9 cellular contexts compared by ENCODE assay signal in the genomic region with DNA sequence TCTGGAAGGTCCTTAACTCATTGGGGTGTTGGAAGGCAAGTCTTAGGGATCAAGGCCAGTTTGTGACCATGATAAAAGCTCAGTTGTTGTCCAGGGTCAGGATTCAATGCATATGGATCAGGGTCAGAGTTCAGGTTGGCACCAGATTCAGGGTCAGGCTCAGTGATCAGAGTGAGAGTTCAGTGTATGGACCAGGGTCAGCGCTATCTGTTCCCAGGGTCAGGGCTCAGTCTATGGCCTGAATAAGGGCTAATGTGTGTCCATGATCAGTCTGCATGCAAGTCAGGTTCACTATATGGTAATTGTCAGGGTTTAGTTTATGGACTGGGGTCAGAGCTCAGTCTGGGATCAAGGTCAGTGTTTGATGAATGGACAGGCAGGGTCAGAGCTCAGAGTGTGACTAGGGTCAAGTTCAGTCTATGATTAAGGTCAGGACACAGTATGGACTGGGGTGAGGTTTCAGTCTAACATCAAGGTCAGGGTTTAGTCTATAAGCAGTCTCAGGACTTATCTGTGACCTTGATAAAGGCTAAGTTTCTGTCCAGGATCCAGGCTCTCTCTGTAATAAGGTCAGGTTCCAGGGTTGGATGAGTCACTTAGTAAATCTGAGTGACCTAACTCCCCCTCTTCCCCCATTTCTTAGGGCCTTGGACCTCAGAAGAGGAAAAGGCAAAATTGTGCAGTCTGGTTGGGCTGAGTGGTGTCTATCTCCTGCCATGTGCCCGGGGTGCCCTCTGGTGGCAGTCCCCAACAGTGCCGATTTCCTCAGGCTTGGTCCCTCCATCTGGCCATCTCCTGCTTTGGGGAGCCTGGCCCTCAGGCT. TPM values are rescaled to one million over a fixed set of nuclear protein-coding genes. Genes with fewer than 3 reads are reported as not detected.
A peak's percentile ranks its signal among the peaks of the same experiment; 100 is the strongest.
DNase-seq lines count a peak whose midpoint lies in the region; ATAC-seq and TF ChIP-seq lines count a peak whose summit lies in the region.
"Had no signal": no experiment of that assay in that cellular context is flagged by ENCODE, and none has a peak within 500 bp of the region (broad histone marks: within the 10 kb centered on the region; RNA-seq: fewer than 3 reads in every experiment).

No MANE protein-coding gene starts in this region.

- H3K27me3 Mint-ChIP-seq in activated CD4-positive, alpha-beta T cell treated with anti-CD3 and anti-CD28 coated beads, Interleukin-2, amount 10 ng/mL, durations not matched to agents 7 days and 5 days: peaks cover 26% of the 10 kb centered on the region

- H3K27me3 ChIP-seq in lower lobe of right lung (ENCODE audit: low read depth): peaks cover 64% of the 10 kb centered on the region

- no peaks in the 10 kb centered on the region for H3K36me3 ChIP-seq in lower lobe of right lung

- no peak overlapping the region for H3K27ac ChIP-seq in lower lobe of right lung

- H3K4me3 Mint-ChIP-seq in activated CD4-positive, alpha-beta T cell treated with anti-CD3 and anti-CD28 coated beads, Interleukin-2, amount 10 ng/mL, durations not matched to agents 7 days and 5 days: no peak overlapping the region
- H3K4me3 Mint-ChIP-seq: dendritic cell treated with granulocyte-macrophage colony-stimulating factor and Interleukin-4, amounts not matched to agents 40 ng/mL and 50 ng/mL, for 4 days had no signal

- peaks cover 19% of the 10 kb centered on the region for H3K4me1 Mint-ChIP-seq in activated CD4-positive, alpha-beta T cell treated with anti-CD3 and anti-CD28 coated beads, Interleukin-2, amount 10 ng/mL, durations not matched to agents 7 days and 5 days

- DNase-seq in DMS79 treated with DMSO at 0.1 percent for 48 hours (lab: John Stamatoyannopoulos, UW) (peak; percentile 85), NCI-H460 (ENCODE audit: extremely low read depth, low read depth) (peak; percentile 61), dedifferentiated amniotic fluid mesenchymal stem cell (ENCODE audit: extremely low spot score) (peak; percentile 84), lower lobe of right lung (peak; percentile 84)
- peak; percentile 79 for DNase-seq in activated CD4-positive, alpha-beta T cell treated with anti-CD3 and anti-CD28 coated beads, Interleukin-2, amount 10 ng/mL, durations not matched to agents 7 days and 5 days
- DNase-seq in stimulated activated CD8-positive, alpha-beta memory T cell treated with anti-CD3 and anti-CD28 coated beads, Interleukin-15, amount 100 ng/mL, for 1 hour (ENCODE audit: low read depth): peak; percentile 42

- H3K4me1 ChIP-seq in lower lobe of right lung: peaks cover 6% of the 10 kb centered on the region

- H3K9me3 ChIP-seq in lower lobe of right lung: no peaks in the 10 kb centered on the region

- TF ChIP-seq CTCF in lower lobe of right lung (IDR thresholded peaks at IDR 0.05): peak; percentile 91

- no peak overlapping the region for H3K27ac Mint-ChIP-seq in activated CD4-positive, alpha-beta T cell treated with anti-CD3 and anti-CD28 coated beads, Interleukin-2, amount 10 ng/mL, durations not matched to agents 7 days and 5 days
- H3K27ac Mint-ChIP-seq: dendritic cell treated with granulocyte-macrophage colony-stimulating factor and Interleukin-4, amounts not matched to agents 40 ng/mL and 50 ng/mL, for 4 days had no signal

- H3K9me3 Mint-ChIP-seq in activated CD4-positive, alpha-beta T cell treated with anti-CD3 and anti-CD28 coated beads, Interleukin-2, amount 10 ng/mL, durations not matched to agents 7 days and 5 days: no peaks in the 10 kb centered on the region
- H3K9me3 Mint-ChIP-seq: dendritic cell treated with granulocyte-macrophage colony-stimulating factor and Interleukin-4, amounts not matched to agents 40 ng/mL and 50 ng/mL, for 4 days had no signal

- intact Hi-C loops in lower lobe of right lung (cut with DNase I): no loop called here

- peak; percentile 49 for ATAC-seq in HG02610 (IDR thresholded peaks at IDR 0.05; ENCODE audit: unreplicated experiment)
- ATAC-seq in lower lobe of right lung: peak; percentile 88 to 89
- no peak for ATAC-seq in HG02970 (IDR thresholded peaks at IDR 0.05; ENCODE audit: low FRiP score, unreplicated experiment)

- POLR2A ChIA-PET in activated CD4-positive, alpha-beta T cell treated with anti-CD3 and anti-CD28 coated beads, Interleukin-2, amount 10 ng/mL, durations not matched to agents 7 days and 5 days (lab: Charles Lee): no interaction called here

- H3K36me3 Mint-ChIP-seq in activated CD4-positive, alpha-beta T cell treated with anti-CD3 and anti-CD28 coated beads, Interleukin-2, amount 10 ng/mL, durations not matched to agents 7 days and 5 days (ENCODE audit: low read depth): no peaks in the 10 kb centered on the region

- H3K4me3 ChIP-seq in lower lobe of right lung: no peak overlapping the region

- CTCF ChIA-PET in activated CD4-positive, alpha-beta T cell treated with anti-CD3 and anti-CD28 coated beads, Interleukin-2, amount 10 ng/mL, durations not matched to agents 7 days and 5 days (lab: Charles Lee): interaction anchor here (0.7 to 4.8 kb wide), 10 partner anchors 24 to 131 kb away, joined by 3 to 18 read pairs (median 4); a partner anchor contains a TSS

RNA-seq across cellular contexts. Expression of a gene that starts 23.8 kb away (rescaled TPM):
- not detected in 2 replicates for total RNA-seq in NCI-H460 (2014; rRNA removed; shearing (Covaris generic))
- polyA plus RNA-seq in NCI-H460 (2014; cell fraction: nucleus; rRNA removed): not detected in 2 replicates
- not detected for total RNA-seq in activated CD4-positive, alpha-beta T cell treated with anti-CD3 and anti-CD28 coated beads, Interleukin-2, amount 10 ng/mL, durations not matched to agents 7 days and 5 days
- total RNA-seq in lower lobe of right lung: not detected

RNA-seq across cellular contexts. Expression of a gene that starts 38.0 kb away (rescaled TPM):
- total RNA-seq in NCI-H460 (2014; rRNA removed; shearing (Covaris generic)): 0.09 TPM in 1 of 2 replicates, not detected in the other
- not detected in 2 replicates for polyA plus RNA-seq in NCI-H460 (2014; cell fraction: nucleus; rRNA removed)
- under 1 TPM in 1 of 2 experiments, not detected in 1; 0.10 TPM for total RNA-seq in activated CD4-positive, alpha-beta T cell treated with anti-CD3 and anti-CD28 coated beads, Interleukin-2, amount 10 ng/mL, durations not matched to agents 7 days and 5 days
- not detected for total RNA-seq in lower lobe of right lung
